ENCODE assay signal across 18 cellular contexts in genomic region chr10:103336370-103336769, GRCh38. TPM values are rescaled to one million over a fixed set of nuclear protein-coding genes. Genes with fewer than 3 reads are reported as not detected.
DNase-seq lines count a peak whose midpoint lies in the region; ATAC-seq and TF ChIP-seq lines count a peak whose summit lies in the region.
"Had no signal": no experiment of that assay in that cellular context is flagged by ENCODE, and none has a peak within 500 bp of the region (broad histone marks: within the 10 kb centered on the region; RNA-seq: fewer than 3 reads in every experiment).

No MANE protein-coding gene starts in this region.

- H4K20me1 ChIP-seq in IMR-90 (ENCODE audit: insufficient read depth, low read length) = no peaks in the 10 kb centered on the region

- H3K14ac ChIP-seq in IMR-90 (replicated peaks; ENCODE audit: low read depth, low read length) = no peak overlapping the region

- no peak overlapping the region for H3K18ac ChIP-seq in IMR-90 (ENCODE audit: low read depth, low read length)

- no peaks in the 10 kb centered on the region for H3K9me1 ChIP-seq in IMR-90 (ENCODE audit: insufficient read depth, low read length)

- peaks cover 15% of the 10 kb centered on the region for H3K36me3 Mint-ChIP-seq in activated naive CD8-positive, alpha-beta T cell treated with anti-CD3 and anti-CD28 coated beads, Interleukin-2, amount 50 U/mL, for 24 hours (ENCODE audit: low read depth)

- TF ChIP-seq CTCF in IMR-90 (conservative IDR thresholded peaks at IDR 0.05; ENCODE audit: low read depth, low read length) (no peak), omental fat pad (IDR thresholded peaks at IDR 0.05) (no peak)

- no peaks in the 10 kb centered on the region for H3K9me3 ChIP-seq in IMR-90 (ENCODE audit: control insufficient read depth, insufficient read depth, low read length)
- H3K9me3 ChIP-seq: BLaER1, Caco-2, HAP-1 had no signal

- no peak overlapping the region for H2BK120ac ChIP-seq in IMR-90 (ENCODE audit: low read depth, low read length)

- no peak overlapping the region for H3K4me2 ChIP-seq in IMR-90 (ENCODE audit: low read depth, low read length)
- H3K4me2 ChIP-seq: BLaER1 had no signal

- H2AK9ac ChIP-seq in IMR-90 (replicated peaks; ENCODE audit: low read depth, low read length, poor library complexity) = no peak overlapping the region

- H3K9me3 Mint-ChIP-seq in activated naive CD8-positive, alpha-beta T cell treated with anti-CD3 and anti-CD28 coated beads, Interleukin-2, amount 50 U/mL, for 24 hours = no peaks in the 10 kb centered on the region
- H3K9me3 Mint-ChIP-seq: CD4-positive, CD25-positive, alpha-beta regulatory T cell; CD8-positive, alpha-beta T cell; HFFc6 had no signal

- dilution Hi-C loops in IMR-90 (cut with HindIII; ENCODE audit: low sequenced_read_pairs, unreplicated experiment) = no loop called here

- no peak overlapping the region for H2BK20ac ChIP-seq in IMR-90 (ENCODE audit: low read depth, low read length)

- no peak for TF ChIP-seq POLR2A in IMR-90 (IDR thresholded peaks at IDR 0.05; ENCODE audit: low read depth, low read length)

- H3K27me3 Mint-ChIP-seq in activated naive CD8-positive, alpha-beta T cell treated with anti-CD3 and anti-CD28 coated beads, Interleukin-2, amount 50 U/mL, for 24 hours = no peaks in the 10 kb centered on the region
- H3K27me3 Mint-ChIP-seq: B cell; CD4-positive, CD25-positive, alpha-beta regulatory T cell had no signal

- no peak overlapping the region for H3K4ac ChIP-seq in IMR-90 (ENCODE audit: low read depth, low read length)

- no peak overlapping the region for H3K4me3 Mint-ChIP-seq in activated naive CD8-positive, alpha-beta T cell treated with anti-CD3 and anti-CD28 coated beads, Interleukin-2, amount 50 U/mL, for 24 hours
- H3K4me3 Mint-ChIP-seq: B cell; CD4-positive, CD25-positive, alpha-beta regulatory T cell; CD8-positive, alpha-beta T cell; HFFc6 had no signal

- CTCF ChIA-PET in IMR-90 (lab: Yijun Ruan, JAX) = no interaction called here

- H3K9ac ChIP-seq in IMR-90 (ENCODE audit: low read depth, low read length) = no peak overlapping the region
- H3K9ac ChIP-seq: BLaER1 had no signal

- POLR2A ChIA-PET in IMR-90 (lab: Charles Lee; ENCODE audit: unreplicated experiment) = no interaction called here

- H2AFZ ChIP-seq in IMR-90 (replicated peaks; ENCODE audit: low read length, poor library complexity) = no peak overlapping the region

- no TSS peak for BruUV-seq in IMR-90 (replicated peaks; lab: Mats Ljungman, UMichigan)

- no peak overlapping the region for H2BK15ac ChIP-seq in IMR-90 (ENCODE audit: low read depth, low read length)

- TF ChIP-seq RAD21 in IMR-90 (IDR thresholded peaks at IDR 0.05; ENCODE audit: low read length) = no peak

- no peak overlapping the region for H3K27ac ChIP-seq in IMR-90 (ENCODE audit: insufficient read depth, low read length)
- H3K27ac ChIP-seq: BLaER1, C4-2B had no signal

- no peak for DNase-seq in IMR-90
- peak; percentile 78 for DNase-seq in RPMI8226
- peak; percentile 3 for DNase-seq in ecto neural progenitor cell (ENCODE audit: low spot score)
- no peak for DNase-seq in omental fat pad (ENCODE audit: low spot score)
- no peak for DNase-seq in activated naive CD8-positive, alpha-beta T cell treated with anti-CD3 and anti-CD28 coated beads, Interleukin-2, amount 50 U/mL, for 24 hours
- DNase-seq in NCI-H2107 (lab: John Stamatoyannopoulos, UW) = no peak
- DNase-seq: Caco-2; CD4-positive, CD25-positive, alpha-beta regulatory T cell; CD8-positive, alpha-beta T cell; DMS153; DND-41; GOT3; HFFc6 had no signal

- no CpG with 5 or more reads among the region's 4 CpGs for whole genome bisulfite sequencing in IMR-90 (ENCODE audit: extremely low coverage in 2 of 2, insufficient read length in 1 of 2), 2 experiments

- no peak overlapping the region for H3K23ac ChIP-seq in IMR-90 (ENCODE audit: low read depth, low read length)

- no peak overlapping the region for H3K4me3 ChIP-seq in IMR-90 (ENCODE audit: insufficient read depth, low read depth, low read length)
- H3K4me3 ChIP-seq: BLaER1, HAP-1 had no signal

- H2AK5ac ChIP-seq in IMR-90 (ENCODE audit: low read depth, low read length) = no peak overlapping the region

- H4K8ac ChIP-seq in IMR-90 (ENCODE audit: low read depth in 2 of 2, low read length in 2 of 2) = no peak overlapping the region

- ATAC-seq in IMR-90 (ENCODE audit: low read depth) = no peak
- no peak for ATAC-seq in omental fat pad (ENCODE audit: low FRiP score)
- no peak for ATAC-seq in activated naive CD8-positive, alpha-beta T cell treated with anti-CD3 and anti-CD28 coated beads, Interleukin-2, amount 50 U/mL, for 24 hours
- ATAC-seq: CD8-positive, alpha-beta T cell had no signal

- H3K27me3 ChIP-seq in IMR-90 (ENCODE audit: control insufficient read depth, insufficient read depth, low read length) = no peaks in the 10 kb centered on the region
- H3K27me3 ChIP-seq: BLaER1 had no signal

- H3K27ac Mint-ChIP-seq in activated naive CD8-positive, alpha-beta T cell treated with anti-CD3 and anti-CD28 coated beads, Interleukin-2, amount 50 U/mL, for 24 hours = no peak overlapping the region
- H3K27ac Mint-ChIP-seq: B cell; CD4-positive, CD25-positive, alpha-beta regulatory T cell; CD8-positive, alpha-beta T cell; HFFc6 had no signal

- H3K79me1 ChIP-seq in IMR-90 (ENCODE audit: low read depth in 1 of 2, low read length in 2 of 2) = peaks cover 6 to 8% of the 10 kb centered on the region in 2 experiments; a peak in 3 of 4 replicates

- peaks cover 23% of the 10 kb centered on the region for H3K36me3 ChIP-seq in IMR-90 (ENCODE audit: control insufficient read depth, insufficient read depth, low read length)

- intact Hi-C loops in IMR-90 (cut with micrococcal nuclease) = no loop called here

- no peaks in the 10 kb centered on the region for H3K4me1 ChIP-seq in IMR-90 (ENCODE audit: control insufficient read depth, insufficient read depth, low read length)
- H3K4me1 ChIP-seq: BLaER1, Caco-2 had no signal

- no peaks in the 10 kb centered on the region for H3K4me1 Mint-ChIP-seq in activated naive CD8-positive, alpha-beta T cell treated with anti-CD3 and anti-CD28 coated beads, Interleukin-2, amount 50 U/mL, for 24 hours
- H3K4me1 Mint-ChIP-seq: B cell; CD4-positive, CD25-positive, alpha-beta regulatory T cell had no signal

- H4K91ac ChIP-seq in IMR-90 (ENCODE audit: insufficient read depth, low read depth, low read length) = no peak overlapping the region

- no peak overlapping the region for H3K56ac ChIP-seq in IMR-90 (ENCODE audit: extremely low read depth, insufficient read depth, low read length)

- H2BK5ac ChIP-seq in IMR-90 (ENCODE audit: low read depth, low read length, poor library complexity, severe bottlenecking) = no peak overlapping the region

- in situ Hi-C loops in IMR-90 (cut with MboI; ENCODE audit: low sequenced_read_pairs) = no loop called here

- no peak overlapping the region for H4K5ac ChIP-seq in IMR-90 (ENCODE audit: low read depth, low read length)

TF ChIP-seq in IMR-90, 13 proteins besides CTCF, POLR2A, EP300 and RAD21:
- TF ChIP-seq FOS (IDR thresholded peaks at IDR 0.05; ENCODE audit: low read depth, low read length) (no peak), MAZ (IDR thresholded peaks at IDR 0.05; ENCODE audit: borderline replicate concordance, low read depth, low read length) (no peak), MAFK (IDR thresholded peaks at IDR 0.05; ENCODE audit: low read depth, low read length) (peak; percentile 43; the same call in 1 of the 2 replicates)

RNA-seq across cellular contexts. Expression of gene PCGF6, which starts 14.6 kb away (rescaled TPM):
- total RNA-seq in IMR-90 (2012; rRNA removed) = 6.5 and 10.0 TPM in 2 replicates
- polyA plus RNA-seq in IMR-90 (2012; rRNA removed) = 4.0 and 4.9 TPM in 2 replicates
- polyA plus RNA-seq in IMR-90 (2012; cell fraction: cytosol; rRNA removed) = 1.4 and 4.2 TPM in 2 replicates
- polyA plus RNA-seq in IMR-90 (2012; cell fraction: nucleus; rRNA removed; ENCODE audit: low replicate concordance) = 0.74 and 2.8 TPM in 2 replicates
- 10 to 100 TPM in 3 of 4 donors, 1 to 10 TPM in 1; 9.4 to 17.3 (median 12.4) TPM for total RNA-seq in omental fat pad

RNA-seq across cellular contexts. Expression of gene TAF5, which starts 31.4 kb away (rescaled TPM):
- total RNA-seq in IMR-90 (2012; rRNA removed) (3.6 and 5.0 TPM in 2 replicates), omental fat pad (1 to 10 TPM; 3.2 to 5.5 (median 4.6) TPM)
- 1.7 and 1.9 TPM in 2 replicates for polyA plus RNA-seq in IMR-90 (2012; rRNA removed)
- polyA plus RNA-seq in IMR-90 (2012; cell fraction: cytosol; rRNA removed) = 0.55 and 0.74 TPM in 2 replicates
- polyA plus RNA-seq in IMR-90 (2012; cell fraction: nucleus; rRNA removed; ENCODE audit: low replicate concordance) = 1.1 and 1.5 TPM in 2 replicates

RNA-seq across cellular contexts. Expression of gene INA, which starts 59.4 kb away (rescaled TPM):
- total RNA-seq in IMR-90 (2012; rRNA removed) = 4.5 and 6.4 TPM in 2 replicates
- polyA plus RNA-seq in IMR-90 (2012; rRNA removed) = 7.5 and 8.8 TPM in 2 replicates
- polyA plus RNA-seq in IMR-90 (2012; cell fraction: cytosol; rRNA removed) = 5.2 and 5.8 TPM in 2 replicates
- polyA plus RNA-seq in IMR-90 (2012; cell fraction: nucleus; rRNA removed; ENCODE audit: low replicate concordance) = 2.3 and 2.6 TPM in 2 replicates
- total RNA-seq in omental fat pad = not detected
- total RNA-seq: A172; B cell; CD4-positive, CD25-positive, alpha-beta regulatory T cell; CD8-positive, alpha-beta T cell had no signal
- polyA plus RNA-seq: CD4-positive, CD25-positive, alpha-beta regulatory T cell had no signal

RNA-seq across cellular contexts. Expression of gene ATP5MK, which starts 59.9 kb away (rescaled TPM):
- total RNA-seq in IMR-90 (2012; rRNA removed) = 101 and 128 TPM in 2 replicates
- polyA plus RNA-seq in IMR-90 (2012; rRNA removed) = 73.4 and 89.8 TPM in 2 replicates
- polyA plus RNA-seq in IMR-90 (2012; cell fraction: cytosol; rRNA removed) = 197 and 1,142 TPM in 2 replicates
- 18.2 and 129 TPM in 2 replicates for polyA plus RNA-seq in IMR-90 (2012; cell fraction: nucleus; rRNA removed; ENCODE audit: low replicate concordance)
- 100 to 1,000 TPM; 149 to 299 (median 222) TPM for total RNA-seq in omental fat pad

Comparison
In these comparisons a context has a peak if more than half of its experiments do, and no peak if none do; other contexts are left out.
1. DNase-seq: peak in RPMI8226 (single experiment) and ecto neural progenitor cell (single experiment); none in IMR-90 (single experiment), omental fat pad (single experiment), activated naive CD8-positive, alpha-beta T cell treated with anti-CD3 and anti-CD28 coated beads, Interleukin-2, amount 50 U/mL, for 24 hours (single experiment) and NCI-H2107 (single experiment).